In genomic region chr7:6590645-6591110, GRCh38 we compare ENCODE assay signal across 8 cellular contexts. TPM values are rescaled to one million over a fixed set of nuclear protein-coding genes. Genes with fewer than 3 reads are reported as not detected.
A peak's percentile ranks its signal among the peaks of the same experiment; 100 is the strongest.
DNase-seq lines count a peak whose midpoint lies in the region; ATAC-seq and TF ChIP-seq lines count a peak whose summit lies in the region.

No MANE protein-coding gene starts in this region.

- dilution Hi-C loops in mammary epithelial cell (cut with HindIII; ENCODE audit: low sequenced_read_pairs) = no loop called here

- peaks cover 16% of the 10 kb centered on the region for H3K79me2 ChIP-seq in KMS-11 (ENCODE audit: insufficient read depth, low read depth)
- peaks cover 19% of the 10 kb centered on the region for H3K79me2 ChIP-seq in mammary epithelial cell (ENCODE audit: insufficient read depth, low read length)

- H3K9me3 Mint-ChIP-seq in activated T-cell treated with anti-CD3 and anti-CD28 coated beads, Interleukin-2, amount 50 U/mL, for 4 hours = no peaks in the 10 kb centered on the region
- no peaks in the 10 kb centered on the region for H3K9me3 Mint-ChIP-seq in mesothelial cell of epicardium

- no peaks in the 10 kb centered on the region for H3K27me3 Mint-ChIP-seq in activated T-cell treated with anti-CD3 and anti-CD28 coated beads, Interleukin-2, amount 50 U/mL, for 4 hours (ENCODE audit: low read depth)
- H3K27me3 Mint-ChIP-seq in mesothelial cell of epicardium (ENCODE audit: low read depth) = no peaks in the 10 kb centered on the region

- H2AFZ ChIP-seq in KMS-11 (ENCODE audit: low read depth) (peak overlapping the region; percentile 93), mammary epithelial cell (ENCODE audit: low read depth, low read length) (peak overlapping the region; percentile 92)

- intact Hi-C loops in mammary epithelial cell (cut with micrococcal nuclease) = loop anchor here (1.0 kb wide), 1 partner anchor 267 kb away; no protein-coding TSS in a partner anchor

- H3K9me3 ChIP-seq in mammary epithelial cell (replicated peaks; ENCODE audit: insufficient read depth, low read length) = no peaks in the 10 kb centered on the region

- H3K27ac ChIP-seq in KMS-11 = peak overlapping the region; percentile 42; the same call in 1 of the 2 replicates
- H3K27ac ChIP-seq in mammary epithelial cell (ENCODE audit: insufficient read depth, low read depth, low read length) = peak overlapping the region; percentile 48

- no TSS peak for BruUV-seq in mammary epithelial cell (replicated peaks; lab: Mats Ljungman, UMichigan)

- H4K20me1 ChIP-seq in KMS-11 (ENCODE audit: insufficient read depth) (no peaks in the 10 kb centered on the region), mammary epithelial cell (ENCODE audit: insufficient read depth, low read length) (no peaks in the 10 kb centered on the region)

- H3K4me3 ChIP-seq in KMS-11 (IDR thresholded peaks at IDR 0.05; ENCODE audit: insufficient read depth, low read depth, low read length) (no peak overlapping the region), mammary epithelial cell (replicated peaks in 1 of 3; ENCODE audit: insufficient read depth in 1 of 3, low read depth in 2 of 3, low read length in 3 of 3) (peak overlapping the region; percentile 92 to 100 (median 97))

- H3K4me1 ChIP-seq in KMS-11 (ENCODE audit: low read depth, poor library complexity, severe bottlenecking) (peaks cover 14% of the 10 kb centered on the region), mammary epithelial cell (ENCODE audit: insufficient read depth, low read length) (peaks cover 9% of the 10 kb centered on the region)

- peaks cover 5% of the 10 kb centered on the region; the same call in 1 of the 2 replicates for H3K36me3 ChIP-seq in KMS-11 (ENCODE audit: insufficient read depth)
- peaks cover 8% of the 10 kb centered on the region for H3K36me3 ChIP-seq in mammary epithelial cell (ENCODE audit: insufficient read depth, low read length)

- peaks cover 21% of the 10 kb centered on the region for H3K4me1 Mint-ChIP-seq in activated T-cell treated with anti-CD3 and anti-CD28 coated beads, Interleukin-2, amount 50 U/mL, for 4 hours (ENCODE audit: low read depth)
- H3K4me1 Mint-ChIP-seq in mesothelial cell of epicardium = peaks cover 9% of the 10 kb centered on the region

- H3K27me3 ChIP-seq in KMS-11 (ENCODE audit: insufficient read depth, low read depth) (no peaks in the 10 kb centered on the region), mammary epithelial cell (ENCODE audit: insufficient read depth, low read length) (no peaks in the 10 kb centered on the region)

- DNase-seq in activated T-cell treated with anti-CD3 and anti-CD28 coated beads, Interleukin-2, amount 50 U/mL, for 4 hours = no peak
- DNase-seq in activated T-cell treated with anti-CD3 and anti-CD28 coated beads for 4 hours (no peak), mammary epithelial cell (no peak), mesothelial cell of epicardium (ENCODE audit: low spot score in 2 of 2, unreplicated experiment in 2 of 2) (no peak), NCI-H69 (lab: John Stamatoyannopoulos, UW) (no peak)
- DNase-seq in stimulated activated CD4-positive, alpha-beta T cell treated with anti-CD3 and anti-CD28 coated beads, Interleukin-1b, Interleukin-23, amount 100 ng/mL, for 48 hours = no peak

- in situ Hi-C loops in mammary epithelial cell (cut with MboI; ENCODE audit: low sequenced_read_pairs in 2 of 2) = loop anchor here in 1 of 2 donors (25.0 kb wide), 1 partner anchor 272 kb away; no protein-coding TSS in a partner anchor

- CTCF ChIA-PET in mammary epithelial cell (lab: Charles Lee; ENCODE audit: low non-redundant PET) = no interaction called here

- no peak for TF ChIP-seq CTCF in KMS-11 (conservative IDR thresholded peaks at IDR 0.05; ENCODE audit: low read depth, low read length)
- no peak for TF ChIP-seq CTCF in mammary epithelial cell (conservative IDR thresholded peaks at IDR 0.05 in 1 of 2, IDR thresholded peaks at IDR 0.05 in 1 of 2; ENCODE audit: extremely low read depth in 1 of 2, insufficient read depth in 1 of 2, low read depth in 1 of 2, low read length in 2 of 2)
- TF ChIP-seq CTCF in mesothelial cell of epicardium (IDR thresholded peaks at IDR 0.05; ENCODE audit: unreplicated experiment) = no peak

- peak overlapping the region; percentile 83 for H3K4me3 Mint-ChIP-seq in activated T-cell treated with anti-CD3 and anti-CD28 coated beads, Interleukin-2, amount 50 U/mL, for 4 hours
- peak overlapping the region; percentile 90 for H3K4me3 Mint-ChIP-seq in mesothelial cell of epicardium

- H3K9ac ChIP-seq in KMS-11 (peak overlapping the region; percentile 35; the same call in 1 of the 2 replicates), mammary epithelial cell (ENCODE audit: insufficient read depth, low read length) (peak overlapping the region; percentile 78)

- H3K27ac Mint-ChIP-seq in mesothelial cell of epicardium = peak overlapping the region; percentile 96

- ATAC-seq in activated T-cell treated with anti-CD3 and anti-CD28 coated beads, Interleukin-2, amount 50 U/mL, for 4 hours = peak in 1 of 2 donors; percentile 5
- no peak for ATAC-seq in GM19035 (IDR thresholded peaks at IDR 0.05; ENCODE audit: unreplicated experiment)

- 0% methylated on average over 2 of the region's 10 CpGs for WGBS in mammary epithelial cell (ENCODE audit: low coverage, missing lambda C conversion rate)

- H3K36me3 Mint-ChIP-seq in activated T-cell treated with anti-CD3 and anti-CD28 coated beads, Interleukin-2, amount 50 U/mL, for 4 hours (ENCODE audit: insufficient read depth) = peaks cover 22% of the 10 kb centered on the region
- H3K36me3 Mint-ChIP-seq in mesothelial cell of epicardium = peaks cover 40% of the 10 kb centered on the region

- H3K4me2 ChIP-seq in KMS-11 (peak overlapping the region; percentile 68), mammary epithelial cell (ENCODE audit: insufficient read depth, low read depth, low read length) (peak overlapping the region; percentile 97)

RNA-seq across cellular contexts. Expression of gene INTS15, which starts 0.9 kb away (rescaled TPM):
- 10 to 100 TPM; 51.4 to 60.1 (median 59.1) TPM for total RNA-seq in activated T-cell treated with anti-CD3 and anti-CD28 coated beads, Interleukin-2, amount 50 U/mL, for 4 hours
- 10 to 100 TPM; 12.5 to 21.1 TPM for total RNA-seq in mammary epithelial cell
- 17.3 TPM for polyA plus RNA-seq in mammary epithelial cell
- 28.5 TPM for polyA minus RNA-seq in mammary epithelial cell
- total RNA-seq in mesothelial cell of epicardium = 44.1 to 44.5 TPM (median 44.4 TPM) in 3 replicates

RNA-seq across cellular contexts. Expression of gene ZDHHC4, which starts 13.4 kb away (rescaled TPM):
- 10 to 100 TPM; 23.6 to 33.5 (median 27.5) TPM for total RNA-seq in activated T-cell treated with anti-CD3 and anti-CD28 coated beads, Interleukin-2, amount 50 U/mL, for 4 hours
- total RNA-seq in mammary epithelial cell (10 to 100 TPM; 34.1 to 52.5 TPM), mesothelial cell of epicardium (66.9 to 75.3 TPM (median 67.9 TPM) in 3 replicates)
- 40.5 TPM for polyA plus RNA-seq in mammary epithelial cell
- polyA minus RNA-seq in mammary epithelial cell = 52.4 TPM

RNA-seq across cellular contexts. Expression of gene ZNF853, which starts 24.7 kb away (rescaled TPM):
- total RNA-seq in activated T-cell treated with anti-CD3 and anti-CD28 coated beads, Interleukin-2, amount 50 U/mL, for 4 hours = 1 to 10 TPM; 2.2 to 3.5 (median 3.0) TPM
- total RNA-seq in mammary epithelial cell (under 1 TPM; 0.21 to 0.67 TPM), mesothelial cell of epicardium (22.7 to 23.5 TPM (median 22.9 TPM) in 3 replicates)
- 0.02 TPM for polyA plus RNA-seq in mammary epithelial cell
- not detected for polyA minus RNA-seq in mammary epithelial cell

RNA-seq across cellular contexts. Expression of gene GRID2IP, which starts 39.4 kb away (rescaled TPM):
- under 1 TPM in 1 of 3 donors, not detected in 2; 0.13 TPM for total RNA-seq in activated T-cell treated with anti-CD3 and anti-CD28 coated beads, Interleukin-2, amount 50 U/mL, for 4 hours
- not detected for total RNA-seq in mammary epithelial cell
- 0.01 TPM for polyA plus RNA-seq in mammary epithelial cell
- polyA minus RNA-seq in mammary epithelial cell = not detected
- total RNA-seq in mesothelial cell of epicardium = 1.4 to 1.5 TPM (median 1.5 TPM) in 3 replicates

RNA-seq across cellular contexts. Expression of gene ZNF316, which starts 46.4 kb away (rescaled TPM):
- total RNA-seq in activated T-cell treated with anti-CD3 and anti-CD28 coated beads, Interleukin-2, amount 50 U/mL, for 4 hours = 10 to 100 TPM; 30.9 to 32.6 (median 32.1) TPM
- total RNA-seq in mammary epithelial cell (10 to 100 TPM; 19.3 to 24.5 TPM), mesothelial cell of epicardium (55.9 to 58.5 TPM (median 57.9 TPM) in 3 replicates)
- 3.8 TPM for polyA plus RNA-seq in mammary epithelial cell
- 3.2 TPM for polyA minus RNA-seq in mammary epithelial cell
